ENCODE assay signal across 27 cellular contexts in genomic region chr6:116015560-116015959, GRCh38. TPM values are rescaled to one million over a fixed set of nuclear protein-coding genes. Genes with fewer than 3 reads are reported as not detected.
A peak's percentile ranks its signal among the peaks of the same experiment; 100 is the strongest.
DNase-seq lines count a peak whose midpoint lies in the region; ATAC-seq, FAIRE-seq and TF ChIP-seq lines count a peak whose summit lies in the region.
"Had no signal": no experiment of that assay in that cellular context is flagged by ENCODE, and none has a peak within 500 bp of the region (broad histone marks: within the 10 kb centered on the region; RNA-seq: fewer than 3 reads in every experiment).

No MANE protein-coding gene starts in this region.

- H3K27ac ChIP-seq in C4-2B, result peak overlapping the region; percentile 58
- peak overlapping the region in 56 of 59 donors; percentile 27 to 97 (median 90) for H3K27ac ChIP-seq in dorsolateral prefrontal cortex
- peak overlapping the region in 1 of 2 donors; percentile 52 for H3K27ac ChIP-seq in small intestine (ENCODE audit: low read depth in 1 of 2, low read length in 1 of 2)
- H3K27ac ChIP-seq in spleen, result no peak overlapping the region
- no peak overlapping the region for H3K27ac ChIP-seq in MM.1S (ENCODE audit: low read length)
- H3K27ac ChIP-seq: esophagus muscularis mucosa, neutrophil, sigmoid colon had no signal

- no peaks in the 10 kb centered on the region for H3K79me2 ChIP-seq in MM.1S (ENCODE audit: low read length)

- H3K9me3 ChIP-seq in small intestine (ENCODE audit: control insufficient read depth, low read depth) (no peaks in the 10 kb centered on the region), T-helper 17 cell (ENCODE audit: control insufficient read depth, low read length, poor library complexity, severe bottlenecking) (no peaks in the 10 kb centered on the region), spleen (no peaks in the 10 kb centered on the region), MM.1S (replicated peaks; ENCODE audit: insufficient read depth, low read length) (no peaks in the 10 kb centered on the region)
- H3K9me3 ChIP-seq: BE2C, esophagus muscularis mucosa, heart right ventricle, neutrophil, sigmoid colon had no signal

- H3K9ac ChIP-seq in MM.1S (ENCODE audit: low read length), result no peak overlapping the region

- H2AFZ ChIP-seq in MM.1S (ENCODE audit: low read length), result no peak overlapping the region

- no peaks in the 10 kb centered on the region for H3K36me3 Mint-ChIP-seq in T-helper 17 cell (ENCODE audit: low read depth)

- TF ChIP-seq POLR2A in NB4 (IDR thresholded peaks at IDR 0.05; ENCODE audit: extremely low read depth, insufficient read length) (no peak), spleen (IDR thresholded peaks at IDR 0.05) (no peak)

- H3K9me2 ChIP-seq in MM.1S (replicated peaks; ENCODE audit: insufficient read depth, low read length), result no peaks in the 10 kb centered on the region

- H3K4me1 Mint-ChIP-seq in T-helper 17 cell, result no peaks in the 10 kb centered on the region
- H3K4me1 Mint-ChIP-seq: activated CD4-positive, alpha-beta T cell treated with anti-CD3 and anti-CD28 coated beads, Interleukin-2, amount 10 ng/mL, durations not matched to agents 7 days and 5 days had no signal

- H3K4me2 ChIP-seq in MM.1S (ENCODE audit: low read depth, low read length), result no peak overlapping the region

- H3F3A ChIP-seq in MM.1S (ENCODE audit: insufficient read depth, low read length), result no peaks in the 10 kb centered on the region

- H4K20me1 ChIP-seq in MM.1S (ENCODE audit: insufficient read depth, low read length), result no peaks in the 10 kb centered on the region

- FAIRE-seq in small intestine (lab: Jason Lieb, UNC), result no peak
- FAIRE-seq: H54 had no signal

- H3K4me3 Mint-ChIP-seq in T-helper 17 cell, result no peak overlapping the region
- H3K4me3 Mint-ChIP-seq: activated CD4-positive, alpha-beta T cell treated with anti-CD3 and anti-CD28 coated beads, Interleukin-2, amount 10 ng/mL, durations not matched to agents 7 days and 5 days; activated naive CD4-positive, alpha-beta T cell treated with anti-CD3 and anti-CD28 coated beads for 36 hours; activated T-cell treated with anti-CD3 and anti-CD28 coated beads, Interleukin-2, amount 50 U/mL, for 4 hours had no signal

- ATAC-seq in T-helper 17 cell, result no peak
- ATAC-seq: activated T-cell treated with anti-CD3 and anti-CD28 coated beads, Interleukin-2, amount 50 U/mL, for 4 hours; foreskin keratinocyte; heart right ventricle; PC-3; Right ventricle myocardium inferior had no signal

- H3K36me3 ChIP-seq in small intestine (ENCODE audit: control insufficient read depth in 2 of 2, insufficient read depth in 2 of 2, low read length in 2 of 2) (no peaks in the 10 kb centered on the region), spleen (no peaks in the 10 kb centered on the region), MM.1S (replicated peaks; ENCODE audit: insufficient read depth, low read length) (no peaks in the 10 kb centered on the region)
- H3K36me3 ChIP-seq: BE2C, esophagus muscularis mucosa, heart right ventricle, neutrophil, sigmoid colon had no signal

- DNase-seq in NB4 (ENCODE audit: low read depth) (peak; percentile 8), dorsolateral prefrontal cortex (no peak), small intestine (peak; percentile 82), NCI-H146 (lab: John Stamatoyannopoulos, UW) (no peak), T-helper 17 cell (no peak), spleen (no peak), MM.1S (no peak)
- DNase-seq: activated CD4-positive, alpha-beta T cell treated with anti-CD3 and anti-CD28 coated beads, Interleukin-2, amount 10 ng/mL, durations not matched to agents 7 days and 5 days; activated naive CD4-positive, alpha-beta T cell treated with anti-CD3 and anti-CD28 coated beads for 36 hours; activated T-cell treated with anti-CD3 and anti-CD28 coated beads, Interleukin-2, amount 50 U/mL, for 4 hours; amniotic stem cell; BE2C; DND-41; foreskin keratinocyte; heart right ventricle; Kasumi-1; NCI-H1694; PC-3; sigmoid colon; stimulated activated CD4-positive, alpha-beta T cell treated with anti-CD3 and anti-CD28 coated beads, Interleukin-15, amount 100 ng/mL, for 24 hours; stimulated activated naive CD4-positive, alpha-beta T cell; T-helper 9 cell had no signal

- intact Hi-C loops in dorsolateral prefrontal cortex (cut with DNase I) (no loop called here), spleen (cut with DNase I; ENCODE audit: low total_unique reads) (no loop called here)

- H3K4me1 ChIP-seq in small intestine (ENCODE audit: control insufficient read depth in 2 of 2, insufficient read depth in 1 of 2, low read depth in 1 of 2, low read length in 1 of 2) (peaks cover 4 to 10% of the 10 kb centered on the region in 2 donors), spleen (peaks cover 0 to 49% (median 11%) of the 10 kb centered on the region in 6 donors), MM.1S (ENCODE audit: low read length) (no peaks in the 10 kb centered on the region)
- H3K4me1 ChIP-seq: BE2C had no signal

- H3K27me3 Mint-ChIP-seq in T-helper 17 cell, result peaks cover 63% of the 10 kb centered on the region

- no peak for TF ChIP-seq CTCF in C4-2B (conservative IDR thresholded peaks at IDR 0.05)
- TF ChIP-seq CTCF in NB4 (IDR thresholded peaks at IDR 0.05; ENCODE audit: low read depth, low read length), result no peak
- TF ChIP-seq CTCF in dorsolateral prefrontal cortex (IDR thresholded peaks at IDR 0.05 in 54 of 56, conservative IDR thresholded peaks at IDR 0.05 in 2 of 56; ENCODE audit: low read depth in 1 of 56, partially characterized antibody in 56 of 56), result no peak
- no peak for TF ChIP-seq CTCF in spleen (IDR thresholded peaks at IDR 0.05 in 8 of 11, conservative IDR thresholded peaks at IDR 0.05 in 3 of 11)
- no peak for TF ChIP-seq CTCF in MM.1S (IDR thresholded peaks at IDR 0.05; ENCODE audit: low read length)

- no peak overlapping the region for H3K27ac Mint-ChIP-seq in T-helper 17 cell
- H3K27ac Mint-ChIP-seq: activated CD4-positive, alpha-beta T cell treated with anti-CD3 and anti-CD28 coated beads, Interleukin-2, amount 10 ng/mL, durations not matched to agents 7 days and 5 days; activated naive CD4-positive, alpha-beta T cell treated with anti-CD3 and anti-CD28 coated beads for 36 hours had no signal

- H3K27me3 ChIP-seq in dorsolateral prefrontal cortex (no peaks in the 10 kb centered on the region), small intestine (ENCODE audit: control insufficient read depth in 2 of 2, insufficient read depth in 2 of 2, low read length in 2 of 2) (no peaks in the 10 kb centered on the region), spleen (replicated peaks in 1 of 7) (no peaks in the 10 kb centered on the region), MM.1S (replicated peaks; ENCODE audit: insufficient read depth, low read length) (no peaks in the 10 kb centered on the region)
- H3K27me3 ChIP-seq: BE2C, esophagus muscularis mucosa, foreskin keratinocyte, heart right ventricle, sigmoid colon had no signal

- H3K4me3 ChIP-seq in NB4 (ENCODE audit: low read depth, low read length) (no peak overlapping the region), dorsolateral prefrontal cortex (no peak overlapping the region), small intestine (ENCODE audit: low read depth in 1 of 2, low read length in 2 of 2) (no peak overlapping the region), spleen (no peak overlapping the region), MM.1S (ENCODE audit: low read length) (no peak overlapping the region)
- H3K4me3 ChIP-seq: esophagus muscularis mucosa, heart right ventricle, sigmoid colon had no signal

RNA-seq across cellular contexts. Expression of gene FRK, which starts 45.1 kb away (rescaled TPM):
- 1 to 10 TPM in 102 of 120 experiments, under 1 TPM in 18; 0.63 to 3.4 (median 1.4) TPM for total RNA-seq in dorsolateral prefrontal cortex
- 1 to 10 TPM; 2.9 to 6.7 (median 4.9) TPM for polyA plus RNA-seq in small intestine
- under 1 TPM in 1 of 2 donors, not detected in 1; 0.02 TPM for total RNA-seq in T-helper 17 cell
- 1 to 10 TPM in 4 of 7 donors, under 1 TPM in 3; 0.54 to 2.8 (median 1.1) TPM for total RNA-seq in spleen
- under 1 TPM; 0.20 to 0.26 (median 0.20) TPM for polyA plus RNA-seq in spleen
- total RNA-seq: activated naive CD4-positive, alpha-beta T cell treated with anti-CD3 and anti-CD28 coated beads for 36 hours had no signal

Comparison
In these comparisons a context has a peak if more than half of its experiments do, and no peak if none do; other contexts are left out.
1. H3K27ac ChIP-seq: peak in C4-2B (single experiment) and dorsolateral prefrontal cortex (56 of 59); none in spleen (0 of 8) and MM.1S (single experiment).
2. DNase-seq: peak in NB4 (single experiment) and small intestine (single experiment); none in dorsolateral prefrontal cortex (0 of 10), NCI-H146 (single experiment), T-helper 17 cell (0 of 3), spleen (single experiment) and MM.1S (single experiment).